ENCODE assay signal across 17 cellular contexts in the genomic region with DNA sequence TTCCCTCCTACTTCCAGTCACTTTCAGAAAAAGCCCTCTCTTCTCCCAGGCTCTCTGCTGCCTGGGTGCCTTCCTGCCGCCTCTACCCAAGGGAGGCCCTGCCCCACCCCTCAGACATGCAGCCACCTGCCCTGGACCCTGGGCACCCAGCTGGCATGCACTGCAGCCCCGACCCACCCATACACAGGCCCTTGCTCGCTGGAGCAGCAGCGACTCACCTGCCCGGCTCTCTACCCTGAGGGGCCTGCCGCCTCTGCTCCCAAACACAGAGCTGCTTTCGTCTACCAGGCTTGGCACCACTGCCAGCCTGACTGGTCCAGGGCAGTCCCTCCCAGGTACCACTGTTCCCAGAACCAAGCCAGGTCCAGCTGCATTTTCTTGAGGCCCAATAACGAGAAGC. TPM values are rescaled to one million over a fixed set of nuclear protein-coding genes. Genes with fewer than 3 reads are reported as not detected.
DNase-seq lines count a peak whose midpoint lies in the region; ATAC-seq and TF ChIP-seq lines count a peak whose summit lies in the region.
"Had no signal": no experiment of that assay in that cellular context is flagged by ENCODE, and none has a peak within 500 bp of the region (broad histone marks: within the 10 kb centered on the region; RNA-seq: fewer than 3 reads in every experiment).

No MANE protein-coding gene starts in this region.

- CTCF ChIA-PET in activated CD4-positive, alpha-beta memory T cell treated with anti-CD3 and anti-CD28 coated beads for 36 hours (lab: Charles Lee), result no interaction called here

- H3K4me1 Mint-ChIP-seq in activated naive CD8-positive, alpha-beta T cell treated with anti-CD3 and anti-CD28 coated beads, Interleukin-2, amount 10 ng/mL, durations not matched to agents 7 days and 5 days, result no peaks in the 10 kb centered on the region
- no peaks in the 10 kb centered on the region for H3K4me1 Mint-ChIP-seq in activated naive CD8-positive, alpha-beta T cell treated with anti-CD3 and anti-CD28 coated beads, Interleukin-2, amount 50 U/mL, for 24 hours
- H3K4me1 Mint-ChIP-seq in central memory CD8-positive, alpha-beta T cell, result no peaks in the 10 kb centered on the region
- H3K4me1 Mint-ChIP-seq in neural crest cell, result no peaks in the 10 kb centered on the region
- no peaks in the 10 kb centered on the region for H3K4me1 Mint-ChIP-seq in activated CD4-positive, alpha-beta memory T cell treated with anti-CD3 and anti-CD28 coated beads for 36 hours (ENCODE audit: low read depth)

- H3K4me3 Mint-ChIP-seq in activated naive CD8-positive, alpha-beta T cell treated with anti-CD3 and anti-CD28 coated beads, Interleukin-2, amount 10 ng/mL, durations not matched to agents 7 days and 5 days, result no peak overlapping the region
- no peak overlapping the region for H3K4me3 Mint-ChIP-seq in activated naive CD8-positive, alpha-beta T cell treated with anti-CD3 and anti-CD28 coated beads, Interleukin-2, amount 50 U/mL, for 24 hours
- no peak overlapping the region for H3K4me3 Mint-ChIP-seq in central memory CD8-positive, alpha-beta T cell
- H3K4me3 Mint-ChIP-seq in neural crest cell, result peak overlapping the region; percentile 17
- no peak overlapping the region for H3K4me3 Mint-ChIP-seq in activated CD4-positive, alpha-beta memory T cell treated with anti-CD3 and anti-CD28 coated beads for 36 hours

- no peaks in the 10 kb centered on the region for H3K27me3 Mint-ChIP-seq in activated naive CD8-positive, alpha-beta T cell treated with anti-CD3 and anti-CD28 coated beads, Interleukin-2, amount 10 ng/mL, durations not matched to agents 7 days and 5 days
- no peaks in the 10 kb centered on the region for H3K27me3 Mint-ChIP-seq in activated naive CD8-positive, alpha-beta T cell treated with anti-CD3 and anti-CD28 coated beads, Interleukin-2, amount 50 U/mL, for 24 hours
- no peaks in the 10 kb centered on the region for H3K27me3 Mint-ChIP-seq in central memory CD8-positive, alpha-beta T cell
- H3K27me3 Mint-ChIP-seq in neural crest cell (ENCODE audit: low read depth), result no peaks in the 10 kb centered on the region
- H3K27me3 Mint-ChIP-seq in activated CD4-positive, alpha-beta memory T cell treated with anti-CD3 and anti-CD28 coated beads for 36 hours, result no peaks in the 10 kb centered on the region

- POLR2A ChIA-PET in activated naive CD8-positive, alpha-beta T cell treated with anti-CD3 and anti-CD28 coated beads, Interleukin-2, amount 10 ng/mL, durations not matched to agents 7 days and 5 days (lab: Charles Lee), result interaction anchor here (0.6 kb wide), 1 partner anchor 1580 kb away, joined by 3 read pairs; no protein-coding TSS in a partner anchor
- POLR2A ChIA-PET in activated CD4-positive, alpha-beta memory T cell treated with anti-CD3 and anti-CD28 coated beads for 36 hours (lab: Charles Lee), result no interaction called here

- no peaks in the 10 kb centered on the region for H3K9me3 Mint-ChIP-seq in activated naive CD8-positive, alpha-beta T cell treated with anti-CD3 and anti-CD28 coated beads, Interleukin-2, amount 10 ng/mL, durations not matched to agents 7 days and 5 days
- H3K9me3 Mint-ChIP-seq in activated naive CD8-positive, alpha-beta T cell treated with anti-CD3 and anti-CD28 coated beads, Interleukin-2, amount 50 U/mL, for 24 hours, result no peaks in the 10 kb centered on the region
- H3K9me3 Mint-ChIP-seq in central memory CD8-positive, alpha-beta T cell, result no peaks in the 10 kb centered on the region
- H3K9me3 Mint-ChIP-seq in neural crest cell, result no peaks in the 10 kb centered on the region
- H3K9me3 Mint-ChIP-seq in activated CD4-positive, alpha-beta memory T cell treated with anti-CD3 and anti-CD28 coated beads for 36 hours, result no peaks in the 10 kb centered on the region

- H3K36me3 Mint-ChIP-seq in activated naive CD8-positive, alpha-beta T cell treated with anti-CD3 and anti-CD28 coated beads, Interleukin-2, amount 10 ng/mL, durations not matched to agents 7 days and 5 days, result peaks cover 2% of the 10 kb centered on the region
- peaks cover 5% of the 10 kb centered on the region for H3K36me3 Mint-ChIP-seq in activated naive CD8-positive, alpha-beta T cell treated with anti-CD3 and anti-CD28 coated beads, Interleukin-2, amount 50 U/mL, for 24 hours (ENCODE audit: low read depth)
- H3K36me3 Mint-ChIP-seq in central memory CD8-positive, alpha-beta T cell (ENCODE audit: insufficient read depth), result peaks cover 5% of the 10 kb centered on the region
- peaks cover 6% of the 10 kb centered on the region for H3K36me3 Mint-ChIP-seq in neural crest cell (ENCODE audit: low read depth)
- peaks cover 8% of the 10 kb centered on the region for H3K36me3 Mint-ChIP-seq in activated CD4-positive, alpha-beta memory T cell treated with anti-CD3 and anti-CD28 coated beads for 36 hours

- no peak for DNase-seq in activated naive CD8-positive, alpha-beta T cell treated with anti-CD3 and anti-CD28 coated beads, Interleukin-2, amount 10 ng/mL, durations not matched to agents 7 days and 5 days
- no peak for DNase-seq in activated naive CD8-positive, alpha-beta T cell treated with anti-CD3 and anti-CD28 coated beads, Interleukin-2, amount 50 U/mL, for 24 hours
- no peak for DNase-seq in central memory CD8-positive, alpha-beta T cell (ENCODE audit: low spot score in 2 of 2)
- DNase-seq in neural crest cell (ENCODE audit: low read depth, low spot score) (no peak), NCI-H510A treated with DMSO at 0.1 percent for 48 hours (lab: John Stamatoyannopoulos, UW) (no peak), kidney glomerular epithelial cell (lab: John Stamatoyannopoulos, UW) (no peak), NCI-H2196 (lab: John Stamatoyannopoulos, UW; ENCODE audit: unreplicated experiment) (no peak)
- no peak for DNase-seq in activated CD4-positive, alpha-beta memory T cell treated with anti-CD3 and anti-CD28 coated beads for 36 hours
- DNase-seq: Calu3, DMS79 treated with DMSO at 0.1 percent for 48 hours, HCEC 1CT, Karpas-422, NCI-H1417, NCI-H2029 treated with DMSO at 0.1 percent for 48 hours, NCI-H345, NCI-H69 had no signal

- H3K27ac Mint-ChIP-seq in activated naive CD8-positive, alpha-beta T cell treated with anti-CD3 and anti-CD28 coated beads, Interleukin-2, amount 10 ng/mL, durations not matched to agents 7 days and 5 days, result peak overlapping the region; percentile 8
- no peak overlapping the region for H3K27ac Mint-ChIP-seq in activated naive CD8-positive, alpha-beta T cell treated with anti-CD3 and anti-CD28 coated beads, Interleukin-2, amount 50 U/mL, for 24 hours
- peak overlapping the region; percentile 58 for H3K27ac Mint-ChIP-seq in central memory CD8-positive, alpha-beta T cell (ENCODE audit: low read depth)
- no peak overlapping the region for H3K27ac Mint-ChIP-seq in neural crest cell (ENCODE audit: unreplicated experiment)
- no peak overlapping the region for H3K27ac Mint-ChIP-seq in activated CD4-positive, alpha-beta memory T cell treated with anti-CD3 and anti-CD28 coated beads for 36 hours

- intact Hi-C loops in activated CD4-positive, alpha-beta memory T cell treated with anti-CD3 and anti-CD28 coated beads for 36 hours (cut with micrococcal nuclease), result no loop called here

- no peak for ATAC-seq in activated naive CD8-positive, alpha-beta T cell treated with anti-CD3 and anti-CD28 coated beads, Interleukin-2, amount 10 ng/mL, durations not matched to agents 7 days and 5 days (ENCODE audit: low read depth)
- ATAC-seq in activated naive CD8-positive, alpha-beta T cell treated with anti-CD3 and anti-CD28 coated beads, Interleukin-2, amount 50 U/mL, for 24 hours, result no peak
- no peak for ATAC-seq in central memory CD8-positive, alpha-beta T cell (replicated peaks; ENCODE audit: extremely low read depth, poor library complexity, severe bottlenecking)

- no peak for TF ChIP-seq CTCF in neural crest cell (conservative IDR thresholded peaks at IDR 0.05)

RNA-seq across cellular contexts. Expression of a gene that starts 1.2 kb away (rescaled TPM):
- not detected for total RNA-seq in activated naive CD8-positive, alpha-beta T cell treated with anti-CD3 and anti-CD28 coated beads, Interleukin-2, amount 10 ng/mL, durations not matched to agents 7 days and 5 days
- total RNA-seq in neural crest cell, result not detected in 2 replicates
- not detected for total RNA-seq in activated CD4-positive, alpha-beta memory T cell treated with anti-CD3 and anti-CD28 coated beads for 36 hours
- total RNA-seq: A673, Calu3 had no signal

RNA-seq across cellular contexts. Expression of a gene that starts 7.7 kb away (rescaled TPM):
- total RNA-seq in activated naive CD8-positive, alpha-beta T cell treated with anti-CD3 and anti-CD28 coated beads, Interleukin-2, amount 10 ng/mL, durations not matched to agents 7 days and 5 days, result 10 to 100 TPM; 38.0 to 38.3 TPM
- total RNA-seq in neural crest cell, result 83.6 and 91.6 TPM in 2 replicates
- total RNA-seq in activated CD4-positive, alpha-beta memory T cell treated with anti-CD3 and anti-CD28 coated beads for 36 hours, result 10 to 100 TPM; 17.4 to 17.6 TPM

RNA-seq across cellular contexts. Expression of a gene that starts 14.6 kb away (rescaled TPM):
- 10 to 100 TPM; 18.5 to 20.3 TPM for total RNA-seq in activated naive CD8-positive, alpha-beta T cell treated with anti-CD3 and anti-CD28 coated beads, Interleukin-2, amount 10 ng/mL, durations not matched to agents 7 days and 5 days
- 22.7 and 23.5 TPM in 2 replicates for total RNA-seq in neural crest cell
- 10 to 100 TPM; 13.7 to 15.5 TPM for total RNA-seq in activated CD4-positive, alpha-beta memory T cell treated with anti-CD3 and anti-CD28 coated beads for 36 hours

RNA-seq across cellular contexts. Expression of a gene that starts 20.2 kb away (rescaled TPM):
- not detected for total RNA-seq in activated naive CD8-positive, alpha-beta T cell treated with anti-CD3 and anti-CD28 coated beads, Interleukin-2, amount 10 ng/mL, durations not matched to agents 7 days and 5 days
- total RNA-seq in neural crest cell, result not detected in 2 replicates
- not detected for total RNA-seq in activated CD4-positive, alpha-beta memory T cell treated with anti-CD3 and anti-CD28 coated beads for 36 hours
- total RNA-seq: A673, Calu3 had no signal

RNA-seq across cellular contexts. Expression of a gene that starts 48.7 kb away (rescaled TPM):
- 10 to 100 TPM; 63.2 to 66.3 TPM for total RNA-seq in activated naive CD8-positive, alpha-beta T cell treated with anti-CD3 and anti-CD28 coated beads, Interleukin-2, amount 10 ng/mL, durations not matched to agents 7 days and 5 days
- 172 and 173 TPM in 2 replicates for total RNA-seq in neural crest cell
- total RNA-seq in activated CD4-positive, alpha-beta memory T cell treated with anti-CD3 and anti-CD28 coated beads for 36 hours, result 10 to 100 TPM; 62.9 to 67.4 TPM

Comparison
In these comparisons a context has a peak if more than half of its experiments do, and no peak if none do; other contexts are left out.
1. H3K27ac Mint-ChIP-seq: peak in activated naive CD8-positive, alpha-beta T cell treated with anti-CD3 and anti-CD28 coated beads, Interleukin-2, amount 10 ng/mL, durations not matched to agents 7 days and 5 days (single experiment) and central memory CD8-positive, alpha-beta T cell (single experiment); none in activated naive CD8-positive, alpha-beta T cell treated with anti-CD3 and anti-CD28 coated beads, Interleukin-2, amount 50 U/mL, for 24 hours (single experiment), neural crest cell (single experiment) and activated CD4-positive, alpha-beta memory T cell treated with anti-CD3 and anti-CD28 coated beads for 36 hours (single experiment).